9 cellular contexts compared by ENCODE assay signal in genomic region chr21:42525228-42525604, GRCh38. TPM values are rescaled to one million over a fixed set of nuclear protein-coding genes. Genes with fewer than 3 reads are reported as not detected.
A peak's percentile ranks its signal among the peaks of the same experiment; 100 is the strongest.
DNase-seq lines count a peak whose midpoint lies in the region; ATAC-seq, FAIRE-seq and TF ChIP-seq lines count a peak whose summit lies in the region.
"Had no signal": no experiment of that assay in that cellular context is flagged by ENCODE, and none has a peak within 500 bp of the region (broad histone marks: within the 10 kb centered on the region; RNA-seq: fewer than 3 reads in every experiment).

No MANE protein-coding gene starts in this region.

- H3K27ac ChIP-seq in DOHH2 (ENCODE audit: low read depth, low read length): peak overlapping the region; percentile 85
- H3K27ac ChIP-seq in SJCRH30: no peak overlapping the region
- H3K27ac ChIP-seq in suprapubic skin: peak overlapping the region; percentile 77
- H3K27ac ChIP-seq: cardiac muscle cell had no signal

- ATAC-seq in GM21723 (IDR thresholded peaks at IDR 0.05; ENCODE audit: unreplicated experiment): peak; percentile 23

- in situ Hi-C loops in ACHN (cut with HindIII; ENCODE audit: low pct_ligation_motif_present, low pct_unique_long_range_greater_than_20kb, low sequenced_read_pairs): no loop called here

- H3K4me2 ChIP-seq in DOHH2 (ENCODE audit: low read length): peak overlapping the region; percentile 95

- H3K4me3 ChIP-seq in DOHH2 (ENCODE audit: low read length): peak overlapping the region; percentile 81
- H3K4me3 ChIP-seq in SJCRH30: peak overlapping the region; percentile 27; the same call in 1 of the 2 replicates
- H3K4me3 ChIP-seq in iPS-15b (ENCODE audit: low read depth, low read length): peak overlapping the region; percentile 48
- H3K4me3 ChIP-seq in suprapubic skin: peak overlapping the region; percentile 24
- H3K4me3 ChIP-seq: cardiac muscle cell had no signal

- no peaks in the 10 kb centered on the region for H3K27me3 ChIP-seq in DOHH2 (ENCODE audit: control insufficient read depth, low read length)
- no peaks in the 10 kb centered on the region; the same call in 1 of the 2 replicates for H3K27me3 ChIP-seq in SJCRH30
- no peaks in the 10 kb centered on the region for H3K27me3 ChIP-seq in iPS-15b (ENCODE audit: control insufficient read depth, insufficient read depth, low read length)
- no peaks in the 10 kb centered on the region for H3K27me3 ChIP-seq in suprapubic skin
- H3K27me3 ChIP-seq: cardiac muscle cell had no signal

- H3K36me3 ChIP-seq in DOHH2 (ENCODE audit: control insufficient read depth, low read length) (peaks cover 95% of the 10 kb centered on the region), SJCRH30 (no peaks in the 10 kb centered on the region), iPS-15b (ENCODE audit: control insufficient read depth, insufficient read depth, low read length) (peaks cover 3% of the 10 kb centered on the region), suprapubic skin (no peaks in the 10 kb centered on the region)
- H3K36me3 ChIP-seq: cardiac muscle cell had no signal

- peaks cover 92% of the 10 kb centered on the region for H3K79me2 ChIP-seq in DOHH2 (ENCODE audit: control insufficient read depth, low read length)

- WGBS in suprapubic skin: 34% methylated on average over 7 of the region's 8 CpGs

- TF ChIP-seq EP300 in suprapubic skin (IDR thresholded peaks at IDR 0.05): no peak

- TF ChIP-seq POLR2A in suprapubic skin (IDR thresholded peaks at IDR 0.05): no peak

- no peaks in the 10 kb centered on the region for H3K9me2 ChIP-seq in DOHH2 (replicated peaks; ENCODE audit: control insufficient read depth, low read length)

- no peak overlapping the region for H3K9ac ChIP-seq in iPS-15b (ENCODE audit: low read depth, low read length)

- H3K4me1 ChIP-seq in DOHH2 (ENCODE audit: control insufficient read depth, low read length) (peaks cover 91% of the 10 kb centered on the region), SJCRH30 (peaks cover 8% of the 10 kb centered on the region; the same call in 1 of the 2 replicates), iPS-15b (ENCODE audit: control insufficient read depth, insufficient read depth, low read length) (peaks cover 15% of the 10 kb centered on the region), suprapubic skin (peaks cover 14% of the 10 kb centered on the region)

- peaks cover 38% of the 10 kb centered on the region for H3F3A ChIP-seq in DOHH2 (ENCODE audit: control insufficient read depth, insufficient read depth)

- no peak for FAIRE-seq in urothelium cell line (lab: Jason Lieb, UNC)

- DNase-seq in SJCRH30 (no peak), suprapubic skin (ENCODE audit: low spot score in 2 of 2) (peak in 1 of 2 donors; percentile 74), ACHN (no peak), NCI-H1105 treated with DMSO at 0.1 percent for 48 hours (lab: John Stamatoyannopoulos, UW) (no peak), urothelium cell line (ENCODE audit: low spot score) (no peak)

- TF ChIP-seq CTCF in DOHH2 (IDR thresholded peaks at IDR 0.05; ENCODE audit: low read depth, low read length, poor library complexity, severe bottlenecking): no peak
- TF ChIP-seq CTCF in suprapubic skin (IDR thresholded peaks at IDR 0.05): no peak

- H3K9me3 ChIP-seq in DOHH2 (ENCODE audit: control insufficient read depth, insufficient read depth, low read length) (no peaks in the 10 kb centered on the region), SJCRH30 (replicated peaks) (no peaks in the 10 kb centered on the region), iPS-15b (ENCODE audit: control insufficient read depth, insufficient read depth, low read length) (no peaks in the 10 kb centered on the region), suprapubic skin (no peaks in the 10 kb centered on the region)

- H4K20me1 ChIP-seq in DOHH2 (ENCODE audit: control insufficient read depth, insufficient read depth, low read depth, low read length): peaks cover 3% of the 10 kb centered on the region; the same call in 1 of the 2 replicates

RNA-seq across cellular contexts. Expression of gene SLC37A1, which starts 11.6 kb away (rescaled TPM):
- not detected in 2 replicates for total RNA-seq in SJCRH30 (2014; rRNA removed; shearing (Covaris generic))
- 10 to 100 TPM; 10.2 to 23.1 (median 19.6) TPM for total RNA-seq in suprapubic skin

RNA-seq across cellular contexts. Expression of gene RSPH1, which starts 29.2 kb away (rescaled TPM):
- total RNA-seq in SJCRH30 (2014; rRNA removed; shearing (Covaris generic)): not detected in 2 replicates
- 1 to 10 TPM in 3 of 4 donors, under 1 TPM in 1; 0.81 to 3.2 (median 2.0) TPM for total RNA-seq in suprapubic skin

Comparison
In these comparisons a context has a peak if more than half of its experiments do, and no peak if none do; other contexts are left out.
1. H3K4me3 ChIP-seq: peak in every context shown above with its lines; median percentile 81 in DOHH2; 48 in iPS-15b; 27 in SJCRH30; 24 in suprapubic skin.
2. RNA of gene SLC37A1, which starts 11.6 kb away (total RNA-seq): 10.2 to 23.1 TPM in suprapubic skin; not detected in SJCRH30; every median in the first group is over 10 times any median in the second.